In genomic region chr6:128659878-128660622, GRCh38 we compare ENCODE assay signal across 21 cellular contexts.
DNase-seq lines count a peak whose midpoint lies in the region; ATAC-seq and TF ChIP-seq lines count a peak whose summit lies in the region.
"Had no signal": no experiment of that assay in that cellular context is flagged by ENCODE, and none has a peak within 500 bp of the region (broad histone marks: within the 10 kb centered on the region; RNA-seq: fewer than 3 reads in every experiment).

No MANE protein-coding gene starts in this region.

- H3K27me3 ChIP-seq in HCT116 (ENCODE audit: insufficient read depth, low read length) (no peaks in the 10 kb centered on the region), left ventricle myocardium inferior (ENCODE audit: low read depth) (no peaks in the 10 kb centered on the region), suprapubic skin (no peaks in the 10 kb centered on the region)
- H3K27me3 ChIP-seq: SJCRH30, tibial artery had no signal

- no peaks in the 10 kb centered on the region for H3K9me3 Mint-ChIP-seq in Calu3 (ENCODE audit: low read depth, unreplicated experiment)

- POLR2A ChIA-PET in HCT116 (lab: Charles Lee) = no interaction called here

- H3K27ac Mint-ChIP-seq in Calu3 (ENCODE audit: unreplicated experiment) = no peak overlapping the region
- H3K27ac Mint-ChIP-seq: CD8-positive, alpha-beta memory T cell; immature natural killer cell had no signal

- H2AFZ ChIP-seq in HCT116 (ENCODE audit: low read depth, low read length, poor library complexity, severe bottlenecking) = peak overlapping the region; percentile 57

- H3K36me3 Mint-ChIP-seq in Calu3 (ENCODE audit: insufficient read depth, unreplicated experiment) = peaks cover 7% of the 10 kb centered on the region
- H3K36me3 Mint-ChIP-seq: CD8-positive, alpha-beta memory T cell; immature natural killer cell had no signal

- H3K9ac ChIP-seq in HCT116 (ENCODE audit: low read length) = no peak overlapping the region
- H3K9ac ChIP-seq: KMS-11 had no signal

- H3K4me3 ChIP-seq in HCT116 (replicated peaks in 1 of 2; ENCODE audit: low read depth in 1 of 2, low read length in 2 of 2) (no peak overlapping the region), left ventricle myocardium inferior (peak overlapping the region; percentile 14), suprapubic skin (no peak overlapping the region)
- H3K4me3 ChIP-seq: lower lobe of right lung, psoas muscle, SJCRH30, skin epidermis, tibial artery had no signal

- TF ChIP-seq RAD21 in HCT116 (IDR thresholded peaks at IDR 0.05; ENCODE audit: low read depth) = no peak

- no TSS peak for BruUV-seq in Calu3 (replicated peaks; lab: Mats Ljungman, UMichigan)
- no TSS peak for BruUV-seq in HCT116 (replicated peaks; lab: Mats Ljungman, UMichigan)

- no peaks in the 10 kb centered on the region for H3K36me3 ChIP-seq in HCT116 (ENCODE audit: control insufficient read depth in 1 of 2, insufficient read depth in 2 of 2, low read length in 2 of 2)
- H3K36me3 ChIP-seq in left ventricle myocardium inferior = no peaks in the 10 kb centered on the region
- H3K36me3 ChIP-seq in suprapubic skin = no peaks in the 10 kb centered on the region
- H3K36me3 ChIP-seq: lower lobe of right lung, SJCRH30, tibial artery had no signal

- RAD21 ChIA-PET in HCT116 (lab: Charles Lee; ENCODE audit: low non-redundant PET in 1 of 2, low total read pairs in 2 of 2, uncharacterized antibody in 2 of 2, unreplicated experiment in 2 of 2) = no interaction called here

- H3K9me2 ChIP-seq in HCT116 (ENCODE audit: insufficient read depth) = no peaks in the 10 kb centered on the region

- no peak overlapping the region for H3K4me2 ChIP-seq in HCT116 (ENCODE audit: low read length)
- H3K4me2 ChIP-seq: KMS-11 had no signal

- WGBS in suprapubic skin = 55% methylated on average over 5 of the region's 5 CpGs

- H3K4me3 Mint-ChIP-seq in Calu3 (ENCODE audit: low read depth, unreplicated experiment) = peak overlapping the region; percentile 41
- H3K4me3 Mint-ChIP-seq: CD8-positive, alpha-beta memory T cell; immature natural killer cell had no signal

- intact Hi-C loops in Calu3 (cut with micrococcal nuclease; ENCODE audit: unreplicated experiment) (loop anchor here (5.0 kb wide), 1 partner anchor 138 kb away; the partner anchor contains the start of gene PTPRK), HCT116 (cut with micrococcal nuclease) (no loop called here), left ventricle myocardium inferior (cut with micrococcal nuclease) (no loop called here)

- no peaks in the 10 kb centered on the region for H3K79me2 ChIP-seq in HCT116 (ENCODE audit: insufficient read depth, low read length)

- no peaks in the 10 kb centered on the region for H4K20me1 ChIP-seq in HCT116 (ENCODE audit: insufficient read depth)

- ATAC-seq in HCT116 (no peak), SK-N-SH treated with all-trans-retinoic acid at 6 μM for 48 hours (peak; percentile 24; the same call in 2 of the 3 replicates), HG03521 (IDR thresholded peaks at IDR 0.05; ENCODE audit: unreplicated experiment) (no peak), left lobe of liver (no peak)
- ATAC-seq: lower lobe of right lung, psoas muscle had no signal

- no peak for TF ChIP-seq EP300 in suprapubic skin (IDR thresholded peaks at IDR 0.05)

- CTCF ChIA-PET in Calu3 (lab: Charles Lee) (no interaction called here), HCT116 (lab: Charles Lee) (no interaction called here)

- H3K4me1 Mint-ChIP-seq in Calu3 (ENCODE audit: low read depth, unreplicated experiment) = peaks cover 49% of the 10 kb centered on the region
- H3K4me1 Mint-ChIP-seq: CD8-positive, alpha-beta memory T cell; immature natural killer cell had no signal

- H3K9me3 ChIP-seq in HCT116 (ENCODE audit: control insufficient read depth in 1 of 2, insufficient read depth in 1 of 2, low read depth in 1 of 2, low read length in 2 of 2) (no peaks in the 10 kb centered on the region), left ventricle myocardium inferior (replicated peaks) (no peaks in the 10 kb centered on the region), suprapubic skin (no peaks in the 10 kb centered on the region)
- H3K9me3 ChIP-seq: lower lobe of right lung, psoas muscle, SJCRH30, tibial artery had no signal

- H3K4me1 ChIP-seq in HCT116 (ENCODE audit: control insufficient read depth in 1 of 2, insufficient read depth in 2 of 2, low read length in 2 of 2) = peaks cover 7 to 20% of the 10 kb centered on the region in 2 experiments
- H3K4me1 ChIP-seq in left ventricle myocardium inferior = peaks cover 15% of the 10 kb centered on the region
- H3K4me1 ChIP-seq in suprapubic skin = no peaks in the 10 kb centered on the region
- H3K4me1 ChIP-seq: lower lobe of right lung, psoas muscle, tibial artery had no signal

- H3K27ac ChIP-seq in HCT116 (ENCODE audit: low read depth, low read length) (no peak overlapping the region), left ventricle myocardium inferior (replicated peaks) (peak overlapping the region; percentile 59), suprapubic skin (no peak overlapping the region)
- H3K27ac ChIP-seq: KMS-11, lower lobe of right lung, psoas muscle, SJCRH30, tibial artery had no signal

- DNase-seq in Calu3 (no peak), HCT116 (ENCODE audit: low read depth, low spot score) (no peak), left ventricle myocardium inferior (no peak), suprapubic skin (ENCODE audit: low spot score in 2 of 2) (no peak), cerebellum (ENCODE audit: low spot score) (no peak), left lobe of liver (ENCODE audit: low spot score) (no peak)
- DNase-seq: caudate nucleus; CD8-positive, alpha-beta memory T cell; immature natural killer cell; lower lobe of right lung; NCI-H1694; NCI-H748 treated with DMSO at 0.1 percent for 48 hours; psoas muscle; SJCRH30; stimulated activated CD4-positive, alpha-beta T cell treated with anti-CD3 and anti-CD28 coated beads, Interleukin-4, amount 100 ng/mL, for 1 hour; stimulated activated naive CD4-positive, alpha-beta T cell treated with Interleukin-2 at 50 U/mL for 16 hours; tibial artery had no signal

- H3K27me3 Mint-ChIP-seq in Calu3 (ENCODE audit: unreplicated experiment) = peaks cover 12% of the 10 kb centered on the region

- TF ChIP-seq POLR2A in HCT116 (IDR thresholded peaks at IDR 0.05; ENCODE audit: borderline replicate concordance, extremely low read depth, insufficient read depth, insufficient read length) (no peak), suprapubic skin (IDR thresholded peaks at IDR 0.05) (no peak)

- TF ChIP-seq CTCF in Calu3 (IDR thresholded peaks at IDR 0.05; ENCODE audit: unreplicated experiment) (no peak), HCT116 (IDR thresholded peaks at IDR 0.05 in 2 of 3, conservative IDR thresholded peaks at IDR 0.05 in 1 of 3; ENCODE audit: borderline replicate concordance in 1 of 3, insufficient read depth in 1 of 3, low read depth in 2 of 3, low read length in 2 of 3) (no peak), left ventricle myocardium inferior (IDR thresholded peaks at IDR 0.05; ENCODE audit: borderline replicate concordance) (no peak), suprapubic skin (IDR thresholded peaks at IDR 0.05) (no peak)

TF ChIP-seq in HCT116, 20 proteins besides CTCF, POLR2A, EP300 and RAD21 (continues in another document):
- no peak for TF ChIP-seq MAX (IDR thresholded peaks at IDR 0.05)
- TF ChIP-seq POLR2AphosphoS5 (IDR thresholded peaks at IDR 0.05; ENCODE audit: low read depth, low read length) = no peak
- TF ChIP-seq ELF1 (IDR thresholded peaks at IDR 0.05; ENCODE audit: borderline replicate concordance, low read depth) = no peak
- TF ChIP-seq EZH2phosphoT487 (IDR thresholded peaks at IDR 0.05; ENCODE audit: borderline replicate concordance) = no peak
- no peak for TF ChIP-seq SRF (IDR thresholded peaks at IDR 0.05; ENCODE audit: low read depth)
- TF ChIP-seq FOSL1 (IDR thresholded peaks at IDR 0.05; ENCODE audit: low read depth) = no peak
- TF ChIP-seq EZH2 (IDR thresholded peaks at IDR 0.05) = no peak
- TF ChIP-seq JUND (IDR thresholded peaks at IDR 0.05) = no peak
- TF ChIP-seq YY1 (IDR thresholded peaks at IDR 0.05; ENCODE audit: extremely low read depth, insufficient replicate concordance, low read depth, low read length) = no peak

TF ChIP-seq in SK-N-SH treated with all-trans-retinoic acid at 6 μM for 48 hours, 23 proteins besides CTCF, POLR2A, EP300 and RAD21 (continues in another document):
- TF ChIP-seq ZNF8 (CRISPR knock-in tag; IDR thresholded peaks at IDR 0.05) = no peak
- no peak for TF ChIP-seq ZNF70 (CRISPR knock-in tag; IDR thresholded peaks at IDR 0.05)
- TF ChIP-seq ESRRG (CRISPR knock-in tag; IDR thresholded peaks at IDR 0.05) = no peak
- no peak for TF ChIP-seq TOX (CRISPR knock-in tag; IDR thresholded peaks at IDR 0.05; ENCODE audit: borderline replicate concordance)
- no peak for TF ChIP-seq CREB5 (CRISPR knock-in tag; IDR thresholded peaks at IDR 0.05; ENCODE audit: low read depth)
- no peak for TF ChIP-seq ZFP3 (CRISPR knock-in tag; IDR thresholded peaks at IDR 0.05)
- TF ChIP-seq ARNTL (CRISPR knock-in tag; IDR thresholded peaks at IDR 0.05; ENCODE audit: borderline replicate concordance, low read depth) = no peak
- no peak for TF ChIP-seq POU6F1 (CRISPR knock-in tag; IDR thresholded peaks at IDR 0.05; ENCODE audit: borderline replicate concordance, low read depth)
- no peak for TF ChIP-seq ISL1 (CRISPR knock-in tag; IDR thresholded peaks at IDR 0.05)
